In the genomic region with DNA sequence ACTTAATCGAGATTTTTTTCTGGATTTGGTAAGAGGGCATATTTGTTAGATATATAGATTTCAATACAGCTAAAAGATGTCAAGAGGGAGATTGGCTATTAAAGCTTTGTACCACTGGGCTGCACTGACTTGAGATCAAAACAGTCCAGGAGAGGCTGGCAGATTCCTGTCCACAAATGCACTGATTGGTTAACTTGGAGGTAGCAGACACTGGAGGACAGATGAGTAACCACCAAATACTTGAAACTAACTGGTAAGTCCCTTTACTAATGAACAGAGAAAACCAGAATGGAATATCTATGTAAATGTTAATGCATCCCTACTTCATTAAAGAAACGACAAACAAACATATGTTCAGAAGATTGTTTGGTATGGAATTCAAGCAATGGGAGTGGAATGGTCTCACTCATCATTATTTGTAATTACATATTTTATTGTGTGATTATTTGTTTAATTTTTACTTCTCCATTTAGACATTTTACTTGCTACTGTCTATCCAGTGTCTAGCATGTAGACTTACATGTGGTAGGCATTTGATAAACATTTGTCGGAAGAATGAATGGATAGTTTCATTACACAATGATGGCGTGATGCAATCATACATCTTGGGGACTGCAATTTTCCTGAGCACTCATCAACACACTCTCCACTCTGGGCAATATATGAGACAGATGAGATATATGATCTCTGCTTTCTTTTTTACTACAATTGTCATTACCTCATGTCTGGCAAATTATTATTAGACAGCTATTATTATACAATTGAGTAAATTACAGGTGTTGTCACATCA, we compare ENCODE assay signal across 17 cellular contexts.
A peak's percentile ranks its signal among the peaks of the same experiment; 100 is the strongest.
DNase-seq lines count a peak whose midpoint lies in the region; TF ChIP-seq lines count a peak whose summit lies in the region.
"Had no signal": no experiment of that assay in that cellular context is flagged by ENCODE, and none has a peak within 500 bp of the region (broad histone marks: within the 10 kb centered on the region; RNA-seq: fewer than 3 reads in every experiment).

No MANE protein-coding gene starts in this region.

- H3K27ac Mint-ChIP-seq in type B pancreatic cell = peak overlapping the region; percentile 42
- H3K27ac Mint-ChIP-seq: CD8-positive, alpha-beta memory T cell; IgD-negative memory B cell; stimulated activated naive B cell treated with anti-CD40 and anti-IgM and Interleukin-4, amounts not matched to agents 10 μg/mL and 1 μg/mL and 100 μg/mL, for 72 hours; T-helper 1 cell treated with Interleukin-12 subunit alpha and Interleukin-12 subunit beta and Interleukin-4 antibody, amounts not matched to agents 30 μg/mL and 1 μg/mL, for 36 hours had no signal

- H3K4me3 ChIP-seq in mammary epithelial cell (replicated peaks in 1 of 3; ENCODE audit: insufficient read depth in 1 of 3, low read depth in 2 of 3, low read length in 3 of 3) (no peak overlapping the region), breast epithelium (no peak overlapping the region), H7 (ENCODE audit: insufficient read depth, low read depth, low read length) (no peak overlapping the region), BE2C (ENCODE audit: low read depth, low read length) (no peak overlapping the region)
- H3K4me3 ChIP-seq: esophagus muscularis mucosa had no signal

- H3K27me3 ChIP-seq in mammary epithelial cell (ENCODE audit: insufficient read depth, low read length) = no peaks in the 10 kb centered on the region
- no peaks in the 10 kb centered on the region for H3K27me3 ChIP-seq in breast epithelium
- no peaks in the 10 kb centered on the region for H3K27me3 ChIP-seq in H7 (ENCODE audit: control insufficient read depth, insufficient read depth, low read length)
- H3K27me3 ChIP-seq in BE2C = no peaks in the 10 kb centered on the region
- H3K27me3 ChIP-seq: esophagus muscularis mucosa had no signal

- no peak for TF ChIP-seq POLR2A in breast epithelium (IDR thresholded peaks at IDR 0.05)

- CTCF ChIA-PET in mammary epithelial cell (lab: Charles Lee; ENCODE audit: low non-redundant PET) = no interaction called here

- H3K36me3 ChIP-seq in mammary epithelial cell (ENCODE audit: insufficient read depth, low read length) = no peaks in the 10 kb centered on the region
- no peaks in the 10 kb centered on the region for H3K36me3 ChIP-seq in breast epithelium
- H3K36me3 ChIP-seq in H7 (replicated peaks; ENCODE audit: control insufficient read depth, insufficient read depth, low read length) = no peaks in the 10 kb centered on the region
- H3K36me3 ChIP-seq in BE2C = no peaks in the 10 kb centered on the region
- H3K36me3 ChIP-seq: esophagus muscularis mucosa had no signal

- intact Hi-C loops in mammary epithelial cell (cut with micrococcal nuclease) = no loop called here
- intact Hi-C loops in breast epithelium (cut with DNase I; ENCODE audit: low total_unique reads) = no loop called here

- dilution Hi-C loops in mammary epithelial cell (cut with HindIII; ENCODE audit: low sequenced_read_pairs) = no loop called here

- H3K9ac ChIP-seq in mammary epithelial cell (ENCODE audit: insufficient read depth, low read length) = no peak overlapping the region

- DNase-seq in mammary epithelial cell (peak; percentile 30), breast epithelium (ENCODE audit: low spot score in 2 of 2) (no peak), NCI-H2227 treated with DMSO at 0.1 percent for 48 hours (lab: John Stamatoyannopoulos, UW) (peak; percentile 38), fibroblast of gingiva (ENCODE audit: low read depth) (peak; percentile 69), type B pancreatic cell (ENCODE audit: extremely low spot score, unreplicated experiment) (no peak), H7 (no peak), BE2C (no peak), activated gamma-delta T cell treated with Interleukin-2 at 50 U/mL for 16 hours (no peak)
- DNase-seq: CD8-positive, alpha-beta memory T cell; GDM1; NCI-H1092; NCI-H82; posterior cingulate gyrus; stimulated activated naive B cell treated with anti-CD40 and anti-IgM and Interleukin-4, amounts not matched to agents 10 μg/mL and 1 μg/mL and 100 μg/mL, for 72 hours had no signal

- H3K27ac ChIP-seq in mammary epithelial cell (ENCODE audit: insufficient read depth, low read depth, low read length) = peak overlapping the region; percentile 34
- H3K27ac ChIP-seq in breast epithelium = no peak overlapping the region
- H3K27ac ChIP-seq: esophagus muscularis mucosa had no signal

- H3K27me3 Mint-ChIP-seq in type B pancreatic cell = peaks cover 57% of the 10 kb centered on the region
- H3K27me3 Mint-ChIP-seq: IgD-negative memory B cell; stimulated activated naive B cell treated with anti-CD40 and anti-IgM and Interleukin-4, amounts not matched to agents 10 μg/mL and 1 μg/mL and 100 μg/mL, for 72 hours had no signal

- TF ChIP-seq CTCF in mammary epithelial cell (conservative IDR thresholded peaks at IDR 0.05 in 1 of 2, IDR thresholded peaks at IDR 0.05 in 1 of 2; ENCODE audit: extremely low read depth in 1 of 2, insufficient read depth in 1 of 2, low read depth in 1 of 2, low read length in 2 of 2) (no peak), breast epithelium (IDR thresholded peaks at IDR 0.05) (no peak), type B pancreatic cell (conservative IDR thresholded peaks at IDR 0.05) (no peak), BE2C (IDR thresholded peaks at IDR 0.05; ENCODE audit: low read depth, low read length) (no peak)

- H3K4me2 ChIP-seq in mammary epithelial cell (ENCODE audit: insufficient read depth, low read depth, low read length) = peak overlapping the region; percentile 18

- no peak overlapping the region for H2AFZ ChIP-seq in mammary epithelial cell (ENCODE audit: low read depth, low read length)

- H3K9me3 Mint-ChIP-seq in type B pancreatic cell = no peaks in the 10 kb centered on the region
- H3K9me3 Mint-ChIP-seq: stimulated activated naive B cell treated with anti-CD40 and anti-IgM and Interleukin-4, amounts not matched to agents 10 μg/mL and 1 μg/mL and 100 μg/mL, for 72 hours; T-helper 1 cell treated with Interleukin-12 subunit alpha and Interleukin-12 subunit beta and Interleukin-4 antibody, amounts not matched to agents 30 μg/mL and 1 μg/mL, for 36 hours had no signal

- H3K4me1 ChIP-seq in mammary epithelial cell (ENCODE audit: insufficient read depth, low read length) (peaks cover 21% of the 10 kb centered on the region), breast epithelium (no peaks in the 10 kb centered on the region), BE2C (no peaks in the 10 kb centered on the region)

- H3K9me3 ChIP-seq in mammary epithelial cell (replicated peaks; ENCODE audit: insufficient read depth, low read length) = peaks cover 2% of the 10 kb centered on the region
- H3K9me3 ChIP-seq in breast epithelium = no peaks in the 10 kb centered on the region
- no peaks in the 10 kb centered on the region for H3K9me3 ChIP-seq in BE2C
- H3K9me3 ChIP-seq: esophagus muscularis mucosa had no signal

- no TSS peak for BruUV-seq in mammary epithelial cell (replicated peaks; lab: Mats Ljungman, UMichigan)

- no peaks in the 10 kb centered on the region for H4K20me1 ChIP-seq in mammary epithelial cell (ENCODE audit: insufficient read depth, low read length)

- WGBS in mammary epithelial cell (ENCODE audit: low coverage, missing lambda C conversion rate) = 93% methylated on average over 4 of the region's 4 CpGs

- peaks cover 3% of the 10 kb centered on the region for H3K36me3 Mint-ChIP-seq in type B pancreatic cell
- H3K36me3 Mint-ChIP-seq: CD8-positive, alpha-beta memory T cell; IgD-negative memory B cell; stimulated activated naive B cell treated with anti-CD40 and anti-IgM and Interleukin-4, amounts not matched to agents 10 μg/mL and 1 μg/mL and 100 μg/mL, for 72 hours had no signal

- no peaks in the 10 kb centered on the region for H3K79me2 ChIP-seq in mammary epithelial cell (ENCODE audit: insufficient read depth, low read length)

- H3K4me1 Mint-ChIP-seq in type B pancreatic cell (ENCODE audit: unreplicated experiment) = peaks cover 29% of the 10 kb centered on the region
- H3K4me1 Mint-ChIP-seq: CD8-positive, alpha-beta memory T cell; IgD-negative memory B cell; stimulated activated naive B cell treated with anti-CD40 and anti-IgM and Interleukin-4, amounts not matched to agents 10 μg/mL and 1 μg/mL and 100 μg/mL, for 72 hours had no signal

- no peak overlapping the region for H3K4me3 Mint-ChIP-seq in type B pancreatic cell
- H3K4me3 Mint-ChIP-seq: CD8-positive, alpha-beta memory T cell; IgD-negative memory B cell; stimulated activated naive B cell treated with anti-CD40 and anti-IgM and Interleukin-4, amounts not matched to agents 10 μg/mL and 1 μg/mL and 100 μg/mL, for 72 hours; T-helper 1 cell treated with Interleukin-12 subunit alpha and Interleukin-12 subunit beta and Interleukin-4 antibody, amounts not matched to agents 30 μg/mL and 1 μg/mL, for 36 hours had no signal

- in situ Hi-C loops in mammary epithelial cell (cut with MboI; ENCODE audit: low sequenced_read_pairs in 2 of 2) = no loop called here

Comparison
In these comparisons a context has a peak if more than half of its experiments do, and no peak if none do; other contexts are left out.
1. DNase-seq: peak in mammary epithelial cell (single experiment), NCI-H2227 treated with DMSO at 0.1 percent for 48 hours (single experiment) and fibroblast of gingiva (single experiment); none in breast epithelium (0 of 2), type B pancreatic cell (single experiment), H7 (single experiment), BE2C (single experiment) and activated gamma-delta T cell treated with Interleukin-2 at 50 U/mL for 16 hours (single experiment).